ENCODE assay signal across 10 cellular contexts in genomic region chr11:6647282-6647679, GRCh38. TPM values are rescaled to one million over a fixed set of nuclear protein-coding genes. Genes with fewer than 3 reads are reported as not detected.
DNase-seq lines count a peak whose midpoint lies in the region; ATAC-seq and TF ChIP-seq lines count a peak whose summit lies in the region.
"Had no signal": no experiment of that assay in that cellular context is flagged by ENCODE, and none has a peak within 500 bp of the region (broad histone marks: within the 10 kb centered on the region; RNA-seq: fewer than 3 reads in every experiment).

No MANE protein-coding gene starts in this region.

- H3K36me3 ChIP-seq in IMR-90 (ENCODE audit: control insufficient read depth, insufficient read depth, low read length) (peaks cover 4% of the 10 kb centered on the region; the same call in 1 of the 2 replicates), endodermal cell (ENCODE audit: control insufficient read depth, insufficient read depth, low read length) (peaks cover 3% of the 10 kb centered on the region), lower lobe of right lung (no peaks in the 10 kb centered on the region), thyroid gland (no peaks in the 10 kb centered on the region)

- H4K91ac ChIP-seq in IMR-90 (ENCODE audit: insufficient read depth, low read depth, low read length) = peak overlapping the region; percentile 85

- peaks cover 5% of the 10 kb centered on the region; the same call in 1 of the 2 replicates for H4K20me1 ChIP-seq in IMR-90 (ENCODE audit: insufficient read depth, low read length)

- WGBS in IMR-90 (ENCODE audit: extremely low coverage in 2 of 2, insufficient read length in 1 of 2), 2 experiments = no CpG with 5 or more reads among the region's 5 CpGs
- WGBS in endodermal cell (ENCODE audit: insufficient coverage in 1 of 2, insufficient read length in 1 of 2), 2 experiments = 59 to 73% methylated on average over 5 of the region's 5 CpGs
- WGBS in thyroid gland, 2 donors = 57 to 59% methylated on average over 5 of the region's 5 CpGs

- no peak for TF ChIP-seq POLR2A in IMR-90 (IDR thresholded peaks at IDR 0.05; ENCODE audit: low read depth, low read length)
- TF ChIP-seq POLR2A in thyroid gland (IDR thresholded peaks at IDR 0.05) = no peak

- peaks cover 5 to 40% of the 10 kb centered on the region in 2 experiments; a peak in 3 of 4 replicates for H3K79me1 ChIP-seq in IMR-90 (ENCODE audit: low read depth in 1 of 2, low read length in 2 of 2)

- peak overlapping the region; percentile 88 for H2AK5ac ChIP-seq in IMR-90 (ENCODE audit: low read depth, low read length)

- peak overlapping the region; percentile 23 to 94; a peak in 3 of 4 replicates for H4K8ac ChIP-seq in IMR-90 (ENCODE audit: low read depth in 2 of 2, low read length in 2 of 2)

- peak overlapping the region; percentile 86; the same call in 1 of the 2 replicates for H3K23ac ChIP-seq in IMR-90 (ENCODE audit: low read depth, low read length)

- peaks cover 26% of the 10 kb centered on the region for H3K9me1 ChIP-seq in IMR-90 (ENCODE audit: insufficient read depth, low read length)

- H2BK15ac ChIP-seq in IMR-90 (ENCODE audit: low read depth, low read length) = peak overlapping the region; percentile 18; the same call in 1 of the 3 replicates

- no peaks in the 10 kb centered on the region for H3K36me3 Mint-ChIP-seq in endodermal cell (ENCODE audit: low read depth)
- no peaks in the 10 kb centered on the region for H3K36me3 Mint-ChIP-seq in stimulated activated effector memory CD8-positive, alpha-beta T cell treated with anti-CD3 and anti-CD28 coated beads, Interleukin-12 subunit alpha, Interleukin-12 subunit beta, amount 100 ng/mL, for 72 hours

- BruUV-seq in IMR-90 (replicated peaks; lab: Mats Ljungman, UMichigan) = no TSS peak

- H3K4me2 ChIP-seq in IMR-90 (ENCODE audit: low read depth, low read length) = no peak overlapping the region; the same call in 1 of the 2 replicates

- H3K4me1 Mint-ChIP-seq in endodermal cell = no peaks in the 10 kb centered on the region
- H3K4me1 Mint-ChIP-seq in stimulated activated effector memory CD8-positive, alpha-beta T cell treated with anti-CD3 and anti-CD28 coated beads, Interleukin-12 subunit alpha, Interleukin-12 subunit beta, amount 100 ng/mL, for 72 hours = peaks cover 7% of the 10 kb centered on the region

- peak overlapping the region; percentile 64 for H3K14ac ChIP-seq in IMR-90 (replicated peaks; ENCODE audit: low read depth, low read length)

- POLR2A ChIA-PET in IMR-90 (lab: Charles Lee; ENCODE audit: unreplicated experiment) = no interaction called here

- H3K9me3 Mint-ChIP-seq in endodermal cell = no peaks in the 10 kb centered on the region
- H3K9me3 Mint-ChIP-seq in stimulated activated effector memory CD8-positive, alpha-beta T cell treated with anti-CD3 and anti-CD28 coated beads, Interleukin-12 subunit alpha, Interleukin-12 subunit beta, amount 100 ng/mL, for 72 hours = no peaks in the 10 kb centered on the region

- H2BK5ac ChIP-seq in IMR-90 (ENCODE audit: low read depth, low read length, poor library complexity, severe bottlenecking) = peak overlapping the region; percentile 12

- H4K5ac ChIP-seq in IMR-90 (ENCODE audit: low read depth, low read length) = peak overlapping the region; percentile 28

- ATAC-seq in IMR-90 (ENCODE audit: low read depth) = peak; percentile 36
- ATAC-seq in lower lobe of right lung = peak in 1 of 2 donors; percentile 12
- no peak for ATAC-seq in GM18517 (IDR thresholded peaks at IDR 0.05; ENCODE audit: unreplicated experiment)
- no peak for ATAC-seq in stimulated activated effector memory CD8-positive, alpha-beta T cell treated with anti-CD3 and anti-CD28 coated beads, Interleukin-12 subunit alpha, Interleukin-12 subunit beta, amount 100 ng/mL, for 72 hours

- H2BK120ac ChIP-seq in IMR-90 (ENCODE audit: low read depth, low read length) = peak overlapping the region; percentile 81

- intact Hi-C loops in IMR-90 (cut with micrococcal nuclease) = no loop called here
- intact Hi-C loops in lower lobe of right lung (cut with DNase I) = no loop called here
- intact Hi-C loops in thyroid gland (cut with DNase I) = no loop called here

- H3K27me3 ChIP-seq in IMR-90 (ENCODE audit: control insufficient read depth, insufficient read depth, low read length) = 0 out of 2 replicates have a peak, but pooled peaks cover 3% of the 10 kb centered on the region
- no peaks in the 10 kb centered on the region for H3K27me3 ChIP-seq in endodermal cell (ENCODE audit: control insufficient read depth, insufficient read depth, low read length, poor library complexity, severe bottlenecking)
- no peaks in the 10 kb centered on the region for H3K27me3 ChIP-seq in lower lobe of right lung (ENCODE audit: low read depth)
- H3K27me3 ChIP-seq in thyroid gland = no peaks in the 10 kb centered on the region

- H2BK20ac ChIP-seq in IMR-90 (ENCODE audit: low read depth, low read length) = peak overlapping the region; percentile 32; the same call in 1 of the 2 replicates

- H3K4me3 Mint-ChIP-seq in endodermal cell = no peak overlapping the region
- H3K4me3 Mint-ChIP-seq in stimulated activated effector memory CD8-positive, alpha-beta T cell treated with anti-CD3 and anti-CD28 coated beads, Interleukin-12 subunit alpha, Interleukin-12 subunit beta, amount 100 ng/mL, for 72 hours = no peak overlapping the region

- H3K9me3 ChIP-seq in IMR-90 (ENCODE audit: control insufficient read depth, insufficient read depth, low read length) (no peaks in the 10 kb centered on the region), endodermal cell (ENCODE audit: control insufficient read depth, low read length) (no peaks in the 10 kb centered on the region), lower lobe of right lung (no peaks in the 10 kb centered on the region), thyroid gland (no peaks in the 10 kb centered on the region)

- in situ Hi-C loops in IMR-90 (cut with MboI; ENCODE audit: low sequenced_read_pairs) = no loop called here

- H3K4me3 ChIP-seq in IMR-90 (ENCODE audit: insufficient read depth, low read depth, low read length) (no peak overlapping the region), endodermal cell (ENCODE audit: low read length) (no peak overlapping the region), lower lobe of right lung (no peak overlapping the region), thyroid gland (replicated peaks in 1 of 3) (no peak overlapping the region)

- no peak overlapping the region for H3K9ac ChIP-seq in IMR-90 (ENCODE audit: low read depth, low read length)
- H3K9ac ChIP-seq in endodermal cell (ENCODE audit: extremely low read depth, low read length, poor library complexity, severe bottlenecking) = no peak overlapping the region

- dilution Hi-C loops in IMR-90 (cut with HindIII; ENCODE audit: low sequenced_read_pairs, unreplicated experiment) = no loop called here

- CTCF ChIA-PET in IMR-90 (lab: Yijun Ruan, JAX) = interaction anchor here (1.1 kb wide), 1 partner anchor 36 kb away, joined by 4 read pairs; the partner anchor contains the start of gene MRPL17

- H3K27ac ChIP-seq in IMR-90 (ENCODE audit: insufficient read depth, low read length) (peak overlapping the region; percentile 9; the same call in 1 of the 2 replicates), endodermal cell (ENCODE audit: low read depth, low read length) (no peak overlapping the region), lower lobe of right lung (peak overlapping the region; percentile 73), thyroid gland (peak overlapping the region in 2 of 3 donors; percentile 42 to 68)

- DNase-seq in IMR-90 (peak; percentile 56), endodermal cell (peak; percentile 53), lower lobe of right lung (no peak), thyroid gland (no peak), NCI-H2107 (lab: John Stamatoyannopoulos, UW) (no peak), activated gamma-delta T cell treated with Interleukin-2 at 50 U/mL for 16 hours (no peak)
- DNase-seq in stimulated activated effector memory CD8-positive, alpha-beta T cell treated with anti-CD3 and anti-CD28 coated beads, Interleukin-12 subunit alpha, Interleukin-12 subunit beta, amount 100 ng/mL, for 72 hours (ENCODE audit: low spot score in 2 of 2) = no peak
- DNase-seq: activated CD8-positive, alpha-beta memory T cell treated with anti-CD3 and anti-CD28 coated beads, Interleukin-2, amount 50 U/mL, for 48 hours; NCI-H2029 had no signal

- H3K56ac ChIP-seq in IMR-90 (ENCODE audit: extremely low read depth, insufficient read depth, low read length) = peak overlapping the region; percentile 35; the same call in 1 of the 2 replicates

- H3K27ac Mint-ChIP-seq in endodermal cell = no peak overlapping the region
- H3K27ac Mint-ChIP-seq in stimulated activated effector memory CD8-positive, alpha-beta T cell treated with anti-CD3 and anti-CD28 coated beads, Interleukin-12 subunit alpha, Interleukin-12 subunit beta, amount 100 ng/mL, for 72 hours = no peak overlapping the region

- no peak for TF ChIP-seq RAD21 in IMR-90 (IDR thresholded peaks at IDR 0.05; ENCODE audit: low read length)

- H3K4ac ChIP-seq in IMR-90 (ENCODE audit: low read depth, low read length) = peak overlapping the region; percentile 83

- H2AK9ac ChIP-seq in IMR-90 (replicated peaks; ENCODE audit: low read depth, low read length, poor library complexity) = peak overlapping the region; percentile 86

- peak overlapping the region; percentile 83 for H2AFZ ChIP-seq in IMR-90 (replicated peaks; ENCODE audit: low read length, poor library complexity)

- TF ChIP-seq CTCF in IMR-90 (conservative IDR thresholded peaks at IDR 0.05; ENCODE audit: low read depth, low read length) = no peak
- TF ChIP-seq CTCF in endodermal cell (conservative IDR thresholded peaks at IDR 0.05) = no peak
- TF ChIP-seq CTCF in lower lobe of right lung (IDR thresholded peaks at IDR 0.05) = no peak
- no peak for TF ChIP-seq CTCF in thyroid gland (IDR thresholded peaks at IDR 0.05)

- peak overlapping the region; percentile 68 for H3K18ac ChIP-seq in IMR-90 (ENCODE audit: low read depth, low read length)

- H3K4me1 ChIP-seq in IMR-90 (ENCODE audit: control insufficient read depth, insufficient read depth, low read length) (peaks cover 16% of the 10 kb centered on the region), endodermal cell (ENCODE audit: control insufficient read depth, insufficient read depth, low read length) (no peaks in the 10 kb centered on the region), lower lobe of right lung (peaks cover 40% of the 10 kb centered on the region), thyroid gland (peaks cover 0 to 16% of the 10 kb centered on the region in 2 donors)

- H3K27me3 Mint-ChIP-seq in endodermal cell (ENCODE audit: insufficient read depth) = no peaks in the 10 kb centered on the region

RNA-seq across cellular contexts. Expression of gene DCHS1, which starts 8.3 kb away (rescaled TPM):
- 1.4 and 1.7 TPM in 2 replicates for total RNA-seq in IMR-90 (2012; rRNA removed)
- 3.3 and 3.8 TPM in 2 replicates for polyA plus RNA-seq in IMR-90 (2012; rRNA removed)
- 2.0 and 3.8 TPM in 2 replicates for polyA plus RNA-seq in IMR-90 (2012; cell fraction: cytosol; rRNA removed)
- 6.7 and 13.0 TPM in 2 replicates for polyA plus RNA-seq in IMR-90 (2012; cell fraction: nucleus; rRNA removed; ENCODE audit: low replicate concordance)
- total RNA-seq in endodermal cell = 10 to 100 TPM; 13.7 to 14.3 TPM
- 34.9 TPM for polyA plus RNA-seq in endodermal cell (2013, experiment 1 of 2)
- 34.2 TPM for polyA plus RNA-seq in endodermal cell (2013, experiment 2 of 2)
- total RNA-seq in lower lobe of right lung = 23.2 TPM
- total RNA-seq in thyroid gland = 10 to 100 TPM in 1 of 4 donors, 1 to 10 TPM in 3; 5.6 to 14.4 (median 9.6) TPM

RNA-seq across cellular contexts. Expression of gene TPP1, which starts 28.1 kb away (rescaled TPM):
- total RNA-seq in IMR-90 (2012; rRNA removed) (16.7 and 33.5 TPM in 2 replicates), endodermal cell (10 to 100 TPM; 68.3 to 71.0 TPM), lower lobe of right lung (231 TPM), thyroid gland (10 to 100 TPM; 51.3 to 97.3 (median 69.1) TPM)
- 66.2 and 108 TPM in 2 replicates for polyA plus RNA-seq in IMR-90 (2012; rRNA removed)
- 41.8 and 75.0 TPM in 2 replicates for polyA plus RNA-seq in IMR-90 (2012; cell fraction: cytosol; rRNA removed)
- polyA plus RNA-seq in IMR-90 (2012; cell fraction: nucleus; rRNA removed; ENCODE audit: low replicate concordance) = 76.6 and 101 TPM in 2 replicates
- 52.5 TPM for polyA plus RNA-seq in endodermal cell (2013, experiment 1 of 2)
- 41.0 TPM for polyA plus RNA-seq in endodermal cell (2013, experiment 2 of 2)

RNA-seq across cellular contexts. Expression of gene TAF10, which starts 35.3 kb away (rescaled TPM):
- total RNA-seq in IMR-90 (2012; rRNA removed) = 18.6 and 24.4 TPM in 2 replicates
- polyA plus RNA-seq in IMR-90 (2012; rRNA removed) = 132 and 180 TPM in 2 replicates
- polyA plus RNA-seq in IMR-90 (2012; cell fraction: cytosol; rRNA removed) = 73.3 and 76.1 TPM in 2 replicates
- 71.9 and 78.4 TPM in 2 replicates for polyA plus RNA-seq in IMR-90 (2012; cell fraction: nucleus; rRNA removed; ENCODE audit: low replicate concordance)
- total RNA-seq in endodermal cell = 100 to 1,000 TPM; 168 to 202 TPM
- polyA plus RNA-seq in endodermal cell (2013, experiment 1 of 2) = 248 TPM
- polyA plus RNA-seq in endodermal cell (2013, experiment 2 of 2) = 238 TPM
- 112 TPM for total RNA-seq in lower lobe of right lung
- total RNA-seq in thyroid gland = 100 to 1,000 TPM in 3 of 4 donors, 10 to 100 TPM in 1; 96.6 to 113 (median 108) TPM

RNA-seq across cellular contexts. Expression of gene MRPL17, which starts 35.9 kb away (rescaled TPM):
- total RNA-seq in IMR-90 (2012; rRNA removed) (65.8 and 70.3 TPM in 2 replicates), endodermal cell (10 to 100 TPM; 57.6 to 72.6 TPM), lower lobe of right lung (34.2 TPM), thyroid gland (100 to 1,000 TPM in 2 of 4 donors, 10 to 100 TPM in 2; 37.8 to 579 (median 144) TPM)
- 85.2 and 97.5 TPM in 2 replicates for polyA plus RNA-seq in IMR-90 (2012; rRNA removed)
- 62.0 and 80.4 TPM in 2 replicates for polyA plus RNA-seq in IMR-90 (2012; cell fraction: cytosol; rRNA removed)
- 19.4 and 28.9 TPM in 2 replicates for polyA plus RNA-seq in IMR-90 (2012; cell fraction: nucleus; rRNA removed; ENCODE audit: low replicate concordance)
- 41.0 TPM for polyA plus RNA-seq in endodermal cell (2013, experiment 1 of 2)
- polyA plus RNA-seq in endodermal cell (2013, experiment 2 of 2) = 40.0 TPM

RNA-seq across cellular contexts. Expression of gene ILK, which starts 43.7 kb away (rescaled TPM):
- total RNA-seq in IMR-90 (2012; rRNA removed) (272 and 339 TPM in 2 replicates), endodermal cell (100 to 1,000 TPM; 125 to 136 TPM), lower lobe of right lung (135 TPM), thyroid gland (100 to 1,000 TPM; 101 to 144 (median 121) TPM)
- polyA plus RNA-seq in IMR-90 (2012; rRNA removed) = 367 and 389 TPM in 2 replicates
- 266 and 365 TPM in 2 replicates for polyA plus RNA-seq in IMR-90 (2012; cell fraction: cytosol; rRNA removed)
- 346 and 590 TPM in 2 replicates for polyA plus RNA-seq in IMR-90 (2012; cell fraction: nucleus; rRNA removed; ENCODE audit: low replicate concordance)
- 117 TPM for polyA plus RNA-seq in endodermal cell (2013, experiment 1 of 2)
- polyA plus RNA-seq in endodermal cell (2013, experiment 2 of 2) = 112 TPM

Comparison
In these comparisons a context has a peak if more than half of its experiments do, and no peak if none do; other contexts are left out.
1. DNase-seq: peak in IMR-90 (single experiment) and endodermal cell (single experiment); none in lower lobe of right lung (single experiment), thyroid gland (0 of 2), NCI-H2107 (single experiment), stimulated activated effector memory CD8-positive, alpha-beta T cell treated with anti-CD3 and anti-CD28 coated beads, Interleukin-12 subunit alpha, Interleukin-12 subunit beta, amount 100 ng/mL, for 72 hours (0 of 2) and activated gamma-delta T cell treated with Interleukin-2 at 50 U/mL for 16 hours (single experiment).